21 cellular contexts compared by ENCODE assay signal in genomic region chr14:88422036-88422435, GRCh38. TPM values are rescaled to one million over a fixed set of nuclear protein-coding genes. Genes with fewer than 3 reads are reported as not detected.
DNase-seq lines count a peak whose midpoint lies in the region; ATAC-seq and TF ChIP-seq lines count a peak whose summit lies in the region.
"Had no signal": no experiment of that assay in that cellular context is flagged by ENCODE, and none has a peak within 500 bp of the region (broad histone marks: within the 10 kb centered on the region; RNA-seq: fewer than 3 reads in every experiment).

No MANE protein-coding gene starts in this region.

- H3K4me1 ChIP-seq in left ventricle myocardium inferior: peaks cover 12% of the 10 kb centered on the region

- TF ChIP-seq CTCF in left ventricle myocardium inferior (IDR thresholded peaks at IDR 0.05; ENCODE audit: borderline replicate concordance): no peak

- H3K27ac ChIP-seq in left ventricle myocardium inferior (replicated peaks): no peak overlapping the region
- H3K27ac ChIP-seq: 22Rv1 had no signal

- H3K9me3 ChIP-seq in left ventricle myocardium inferior (replicated peaks): peaks cover 18% of the 10 kb centered on the region

- H3K4me3 ChIP-seq in left ventricle myocardium inferior: no peak overlapping the region

- peak; percentile 6 for DNase-seq in NCI-H146 (lab: John Stamatoyannopoulos, UW)
- no peak for DNase-seq in NCI-H146 treated with DMSO at 0.1 percent for 48 hours (lab: John Stamatoyannopoulos, UW; ENCODE audit: unreplicated experiment)
- DNase-seq in left ventricle myocardium superior: no peak
- DNase-seq in left ventricle myocardium inferior: no peak
- peak; percentile 4 for DNase-seq in left kidney (ENCODE audit: low read depth, low spot score)
- no peak for DNase-seq in GDM1 (lab: John Stamatoyannopoulos, UW)
- DNase-seq: CD8-positive, alpha-beta memory T cell; DMS79 treated with DMSO at 0.1 percent for 48 hours; H7; KBM-7; MV-4-11; NCI-H1105; NCI-H1694; NCI-H2029 treated with DMSO at 0.1 percent for 48 hours; NCI-H2171 treated with DMSO at 0.1 percent for 48 hours; NCI-H345; NCI-H510A treated with DMSO at 0.1 percent for 48 hours; PC-3; SHP77 had no signal

- ATAC-seq in left ventricle myocardium superior (peak; percentile 72), HG02678 (IDR thresholded peaks at IDR 0.05; ENCODE audit: unreplicated experiment) (no peak)

- peaks cover 31% of the 10 kb centered on the region for H3K36me3 ChIP-seq in left ventricle myocardium inferior

- intact Hi-C loops in left ventricle myocardium superior (cut with micrococcal nuclease): no loop called here
- intact Hi-C loops in left ventricle myocardium inferior (cut with micrococcal nuclease): no loop called here

- no peaks in the 10 kb centered on the region for H3K27me3 ChIP-seq in left ventricle myocardium inferior (ENCODE audit: low read depth)

RNA-seq across cellular contexts. Expression of gene SPATA7, which starts 36.6 kb away (rescaled TPM):
- total RNA-seq in left ventricle myocardium superior (10.3 TPM), left ventricle myocardium inferior (8.5 TPM)

Comparison
In these comparisons a context has a peak if more than half of its experiments do, and no peak if none do; other contexts are left out.
1. DNase-seq: peak in NCI-H146 (single experiment) and left kidney (single experiment); none in NCI-H146 treated with DMSO at 0.1 percent for 48 hours (single experiment), left ventricle myocardium superior (single experiment), left ventricle myocardium inferior (single experiment) and GDM1 (single experiment).